In genomic region chr9:136958473-136958872, GRCh38 we compare ENCODE assay signal across 29 cellular contexts. TPM values are rescaled to one million over a fixed set of nuclear protein-coding genes. Genes with fewer than 3 reads are reported as not detected.
"Had no signal": no experiment of that assay in that cellular context is flagged by ENCODE, and none has a peak within 500 bp of the region (broad histone marks: within the 10 kb centered on the region; RNA-seq: fewer than 3 reads in every experiment).

No MANE protein-coding gene starts in this region.

- H3K9ac ChIP-seq: parathyroid adenoma had no signal

- H3K4me3 Mint-ChIP-seq: endodermal cell; mesothelial cell of epicardium; nephron; stimulated activated naive B cell treated with anti-CD40 and anti-IgM and Interleukin-4, amounts not matched to agents 10 μg/mL and 1 μg/mL and 100 μg/mL, for 72 hours; stimulated activated naive CD8-positive, alpha-beta T cell treated with anti-CD3 and anti-CD28 coated beads, Interleukin-15, amount 100 ng/mL, for 72 hours had no signal

- H3K4me1 ChIP-seq: colonic mucosa, parathyroid adenoma, transverse colon had no signal

- H3K4me3 ChIP-seq: colonic mucosa, heart left ventricle, prostate gland, spleen, testis, transverse colon had no signal

- H3K4me1 Mint-ChIP-seq: endodermal cell; stimulated activated naive B cell treated with anti-CD40 and anti-IgM and Interleukin-4, amounts not matched to agents 10 μg/mL and 1 μg/mL and 100 μg/mL, for 72 hours had no signal

- H3K27me3 Mint-ChIP-seq: stimulated activated naive CD8-positive, alpha-beta T cell treated with anti-CD3 and anti-CD28 coated beads, Interleukin-15, amount 100 ng/mL, for 72 hours had no signal

- DNase-seq: colonic mucosa; dermis blood vessel endothelial cell; endodermal cell; hippocampal formation; kidney glomerular epithelial cell; retina; spleen; stimulated activated CD4-positive, alpha-beta T cell treated with anti-CD3 and anti-CD28 coated beads, Interleukin-15, amount 100 ng/mL, for 24 hours; stimulated activated CD4-positive, alpha-beta T cell treated with anti-CD3 and anti-CD28 coated beads, Interleukin-1b, Interleukin-23, amount 100 ng/mL, for 48 hours; stimulated activated CD4-positive, alpha-beta T cell treated with anti-CD3 and anti-CD28 coated beads, Interleukin-4, amount 100 ng/mL, for 24 hours; stimulated activated naive B cell treated with anti-CD40 and anti-IgM and Interleukin-4, amounts not matched to agents 10 μg/mL and 1 μg/mL and 100 μg/mL, for 72 hours; stimulated activated naive CD8-positive, alpha-beta T cell treated with anti-CD3 and anti-CD28 coated beads, Interleukin-15, amount 100 ng/mL, for 72 hours; testis; transverse colon had no signal

- H3K27ac Mint-ChIP-seq: endodermal cell; mesothelial cell of epicardium; nephron; stimulated activated naive B cell treated with anti-CD40 and anti-IgM and Interleukin-4, amounts not matched to agents 10 μg/mL and 1 μg/mL and 100 μg/mL, for 72 hours; stimulated activated naive CD8-positive, alpha-beta T cell treated with anti-CD3 and anti-CD28 coated beads, Interleukin-15, amount 100 ng/mL, for 72 hours had no signal

- H2AFZ ChIP-seq: parathyroid adenoma had no signal

- H3K9me3 ChIP-seq: colonic mucosa, heart left ventricle, prostate gland, spleen, testis, transverse colon had no signal

- H3K27ac ChIP-seq: colonic mucosa, heart left ventricle, parathyroid adenoma, prostate gland, transverse colon had no signal

- H3K36me3 Mint-ChIP-seq: mesothelial cell of epicardium had no signal

- H3K36me3 ChIP-seq: colonic mucosa, heart left ventricle, prostate gland, spleen, transverse colon had no signal

- H3K27me3 ChIP-seq: colonic mucosa, heart left ventricle, spleen, testis, transverse colon had no signal

- H3K9me3 Mint-ChIP-seq: endodermal cell, nephron had no signal

- ATAC-seq: heart left ventricle; sciatic nerve; stimulated activated naive B cell treated with anti-CD40 and anti-IgM and Interleukin-4, amounts not matched to agents 10 μg/mL and 1 μg/mL and 100 μg/mL, for 72 hours; stimulated activated naive CD8-positive, alpha-beta T cell treated with anti-CD3 and anti-CD28 coated beads, Interleukin-15, amount 100 ng/mL, for 72 hours had no signal

RNA-seq across cellular contexts. Expression of gene LCN12, which starts 6.4 kb away (rescaled TPM):
- total RNA-seq: dermis blood vessel endothelial cell, frontal cortex, glomerular endothelial cell, lung microvascular endothelial cell, skeletal muscle tissue, subcutaneous adipose tissue, urinary bladder had no signal
- polyA plus RNA-seq: fibroblast of lung had no signal

RNA-seq across cellular contexts. Expression of gene C8G, which starts 13.4 kb away (rescaled TPM):
- total RNA-seq: cerebellum, dermis blood vessel endothelial cell, frontal cortex, glomerular endothelial cell, prostate gland, sciatic nerve, skeletal muscle tissue had no signal

RNA-seq across cellular contexts. Expression of gene PTGDS, which starts 18.8 kb away (rescaled TPM):
- total RNA-seq: endothelial cell of umbilical vein, glomerular endothelial cell had no signal
- polyA plus RNA-seq: endothelial cell of umbilical vein had no signal

RNA-seq across cellular contexts. Expression of gene LCNL1, which starts 24.3 kb away (rescaled TPM):
- total RNA-seq: colonic mucosa, dermis blood vessel endothelial cell, endothelial cell of umbilical vein, glomerular endothelial cell, lung microvascular endothelial cell, subcutaneous adipose tissue had no signal
- polyA plus RNA-seq: endothelial cell of umbilical vein had no signal
